In genomic region chr19:55598719-55599467, GRCh38 we compare ENCODE assay signal across 8 cellular contexts. TPM values are rescaled to one million over a fixed set of nuclear protein-coding genes. Genes with fewer than 3 reads are reported as not detected.
DNase-seq lines count a peak whose midpoint lies in the region; ATAC-seq, FAIRE-seq and TF ChIP-seq lines count a peak whose summit lies in the region.

No MANE protein-coding gene starts in this region.

- H3K79me1 ChIP-seq in H1 (ENCODE audit: low read depth, low read length), result peaks cover 3% of the 10 kb centered on the region

- H3K9me3 Mint-ChIP-seq in CD8-positive, alpha-beta memory T cell, result no peaks in the 10 kb centered on the region

- peak overlapping the region; percentile 63; the same call in 1 of the 2 replicates for H2BK12ac ChIP-seq in H1 (ENCODE audit: low read depth, low read length)

- peaks cover 0 to 2% of the 10 kb centered on the region in 2 experiments for H4K20me1 ChIP-seq in H1 (replicated peaks in 1 of 2; ENCODE audit: control insufficient read depth in 1 of 2, insufficient read depth in 2 of 2, low read length in 2 of 2)

- no peak overlapping the region for H3K23ac ChIP-seq in H1 (ENCODE audit: insufficient read length)

- H2BK20ac ChIP-seq in H1 (ENCODE audit: low read length), result 0 out of 2 replicates have a peak overlapping the region, but pooled peaks have one; percentile 48

- peak overlapping the region; percentile 65 for H3K56ac ChIP-seq in H1 (replicated peaks; ENCODE audit: insufficient read length, low read depth, low read length)

- H3K4ac ChIP-seq in H1 (replicated peaks; ENCODE audit: insufficient read length, low read depth, low read length), result no peak overlapping the region

- H4K8ac ChIP-seq in H1 (ENCODE audit: extremely low read depth, insufficient read depth, low read length), result peak overlapping the region; percentile 90; the same call in 1 of the 2 replicates

- peak; percentile 2 to 71; a peak in 1 of 3 replicates for TF ChIP-seq POLR2A in H1 (IDR thresholded peaks at IDR 0.05; ENCODE audit: control extremely low read depth in 1 of 2, low read depth in 2 of 2, low read length in 2 of 2)

- peaks cover 10% of the 10 kb centered on the region; the same call in 1 of the 2 replicates for H3K23me2 ChIP-seq in H1 (ENCODE audit: low read depth, low read length)

- FAIRE-seq in H1 (lab: Jason Lieb, UNC), result peak; percentile 93

- no peak overlapping the region for H2AFZ ChIP-seq in H1 (ENCODE audit: low read length)

- H3K4me3 Mint-ChIP-seq in CD8-positive, alpha-beta memory T cell, result peak overlapping the region; percentile 95 to 100 (median 98)

- H3K9ac ChIP-seq in H1 (replicated peaks in 1 of 4; ENCODE audit: extremely low read depth in 1 of 4, low read depth in 3 of 4, low read length in 3 of 4), result peak overlapping the region; percentile 57 to 100 (median 84)

- peaks cover 0 to 1% of the 10 kb centered on the region in 2 donors for H3K27me3 Mint-ChIP-seq in CD8-positive, alpha-beta memory T cell

- no peak overlapping the region; the same call in 1 of the 2 replicates for H3K18ac ChIP-seq in H1 (ENCODE audit: extremely low read depth, low read length)

- H2BK120ac ChIP-seq in H1 (replicated peaks; ENCODE audit: low read depth, low read length), result no peak overlapping the region

- H4K91ac ChIP-seq in H1 (replicated peaks; ENCODE audit: insufficient read length, low read length), result peak overlapping the region; percentile 63

- peak overlapping the region; percentile 99 for H3K4me3 ChIP-seq in CD8-positive, alpha-beta memory T cell (ENCODE audit: low read length)
- peak overlapping the region; percentile 78 to 95 (median 86) for H3K4me3 ChIP-seq in H1 (ENCODE audit: extremely low read depth in 1 of 4, insufficient read depth in 2 of 4, low read depth in 3 of 4, low read length in 4 of 4)
- peak overlapping the region; percentile 61 for H3K4me3 ChIP-seq in mesodermal cell (ENCODE audit: extremely low read depth, insufficient read depth, low read length, poor library complexity, severe bottlenecking)

- peaks cover 0 to 3% of the 10 kb centered on the region in 2 experiments; a peak in 2 of 4 replicates for H3K79me2 ChIP-seq in H1 (ENCODE audit: control insufficient read depth in 1 of 2, insufficient read depth in 2 of 2, low read length in 2 of 2)

- peak overlapping the region; percentile 91 to 100 (median 98) for H3K27ac Mint-ChIP-seq in CD8-positive, alpha-beta memory T cell

- peak overlapping the region; percentile 72 to 95 for H3K4me2 ChIP-seq in H1 (ENCODE audit: insufficient read depth in 1 of 2, low read depth in 2 of 2, low read length in 2 of 2)

- no peak for TF ChIP-seq CTCF in H1 (IDR thresholded peaks at IDR 0.05; ENCODE audit: control extremely low read depth in 1 of 3, insufficient read depth in 1 of 3, low read depth in 1 of 3, low read length in 3 of 3)

- H2BK5ac ChIP-seq in H1 (ENCODE audit: low read depth, low read length), result peak overlapping the region; percentile 66; the same call in 1 of the 2 replicates

- H3K36me3 Mint-ChIP-seq in CD8-positive, alpha-beta memory T cell, result peaks cover 11 to 45% (median 13%) of the 10 kb centered on the region in 3 donors

- peak overlapping the region; percentile 91 for H3K27ac ChIP-seq in CD8-positive, alpha-beta memory T cell (ENCODE audit: low read depth, low read length)
- H3K27ac ChIP-seq in H1 (ENCODE audit: low read depth, low read length), result peak overlapping the region; percentile 100
- H3K27ac ChIP-seq in mesodermal cell (ENCODE audit: low read depth, low read length, severe bottlenecking), result peak overlapping the region; percentile 97

- CTCF ChIA-PET in CD8-positive, alpha-beta memory T cell (lab: Charles Lee), result interaction anchor here (0.6 to 3.9 kb wide), 8 partner anchors 9 to 122 kb away, joined by 3 to 15 read pairs (median 4); partner anchors contain the start of gene ZNF784
- CTCF ChIA-PET in H1 (lab: Charles Lee; ENCODE audit: partially characterized antibody), result interaction anchor here (0.6 to 2.7 kb wide), 6 partner anchors 11 to 154 kb away, joined by 3 to 12 read pairs (median 3); no protein-coding TSS in a partner anchor

- 0 out of 2 replicates have a peak overlapping the region, but pooled peaks have one; percentile 88 for H2BK15ac ChIP-seq in H1 (ENCODE audit: low read length)

- H4K5ac ChIP-seq in H1 (ENCODE audit: insufficient read length, low read depth, low read length), result peak overlapping the region; percentile 63

- no peak for TF ChIP-seq RAD21 in H1 (IDR thresholded peaks at IDR 0.05 in 1 of 2, conservative IDR thresholded peaks at IDR 0.05 in 1 of 2; ENCODE audit: low read depth in 2 of 2, low read length in 2 of 2)

- no peak overlapping the region for H3K14ac ChIP-seq in H1 (ENCODE audit: insufficient read length)

- peak; percentile 85 to 96 (median 93) for DNase-seq in CD8-positive, alpha-beta memory T cell
- DNase-seq in HT-29 (ENCODE audit: low spot score), result peak; percentile 100
- DNase-seq in NK-92 treated with Interleukin-12 subunit alpha and Interleukin-12 subunit beta, amount 100 ng/mL, for 24 hours (lab: John Stamatoyannopoulos, UW), result peak; percentile 92
- DNase-seq in activated CD8-positive, alpha-beta memory T cell treated with anti-CD3 and anti-CD28 coated beads for 48 hours (ENCODE audit: low read depth in 2 of 3, low spot score in 2 of 3), result peak; percentile 88 to 96 (median 93)
- peak; percentile 96 to 99 for DNase-seq in H1 (ENCODE audit: low read depth in 1 of 2, low spot score in 2 of 2)
- peak; percentile 89 for DNase-seq in stimulated activated CD8-positive, alpha-beta memory T cell treated with anti-CD3 and anti-CD28 coated beads, Interleukin-15, amount 100 ng/mL, for 24 hours (ENCODE audit: low read depth)

- H3K9me3 ChIP-seq in CD8-positive, alpha-beta memory T cell (ENCODE audit: low read length), result no peaks in the 10 kb centered on the region
- H3K9me3 ChIP-seq in H1 (ENCODE audit: insufficient read depth in 2 of 2, low read depth in 1 of 2, low read length in 1 of 2) (no peaks in the 10 kb centered on the region), mesodermal cell (ENCODE audit: control insufficient read depth, low read length) (no peaks in the 10 kb centered on the region)

- peaks cover 16% of the 10 kb centered on the region for H3K4me1 ChIP-seq in CD8-positive, alpha-beta memory T cell (ENCODE audit: insufficient read depth, low read length)
- H3K4me1 ChIP-seq in H1 (replicated peaks in 1 of 4; ENCODE audit: control insufficient read depth in 3 of 4, insufficient read depth in 4 of 4, low read length in 3 of 4) (peaks cover 0 to 14% (median 6%) of the 10 kb centered on the region in 4 experiments; a peak in 5 of 7 replicates), mesodermal cell (ENCODE audit: control insufficient read depth, insufficient read depth, low read length, poor library complexity, severe bottlenecking) (peaks cover 9% of the 10 kb centered on the region)

- TF ChIP-seq EP300 in H1 (IDR thresholded peaks at IDR 0.05; ENCODE audit: borderline replicate concordance in 1 of 2, low read depth in 2 of 2, low read length in 2 of 2), result no peak

- ATAC-seq in GM19468 (IDR thresholded peaks at IDR 0.05; ENCODE audit: extremely low read depth, unreplicated experiment), result peak; percentile 33

- WGBS in H1 (ENCODE audit: extremely low coverage in 1 of 2, insufficient coverage in 1 of 2, insufficient read length in 1 of 2, insufficient replicate concordance in 2 of 2, low coverage in 1 of 2, low lambda C conversion rate in 2 of 2, missing lambda C conversion rate in 1 of 2), 2 experiments, result 18% methylated on average over 8 of the region's 26 CpGs; no CpG with 5 or more reads in 1 of the 2 experiments
- 0 to 9% methylated on average over 17 to 22 of the region's 26 CpGs for WGBS in mesodermal cell (ENCODE audit: insufficient coverage in 2 of 2), 2 experiments

- POLR2A ChIA-PET in CD8-positive, alpha-beta memory T cell (lab: Charles Lee), result interaction anchor here (0.6 to 2.5 kb wide), 21 partner anchors 12 to 1430 kb away, joined by 3 to 34 read pairs (median 4); partner anchors contain the start of genes ISOC2, KMT5C, LENG8 and PPP6R1
- POLR2A ChIA-PET in H1 (lab: Charles Lee; ENCODE audit: partially characterized antibody), result interaction anchor here (0.6 to 3.7 kb wide), 41 partner anchors 11 to 452 kb away, joined by 3 to 42 read pairs (median 4); partner anchors contain the start of genes HSPBP1, NAT14, TMEM238 and U2AF2

- H2AK5ac ChIP-seq in H1 (ENCODE audit: low read depth, low read length), result 0 out of 2 replicates have a peak overlapping the region, but pooled peaks have one; percentile 16

- peaks cover 17 to 26% (median 24%) of the 10 kb centered on the region in 3 donors for H3K4me1 Mint-ChIP-seq in CD8-positive, alpha-beta memory T cell

- no peaks in the 10 kb centered on the region for H3K27me3 ChIP-seq in CD8-positive, alpha-beta memory T cell (ENCODE audit: insufficient read depth, low read length, poor library complexity, severe bottlenecking)
- 0 out of 7 replicates have a peak, but pooled peaks cover 0 to 1% (median 0%) of the 10 kb centered on the region in 4 experiments for H3K27me3 ChIP-seq in H1 (replicated peaks in 1 of 4; ENCODE audit: control insufficient read depth in 3 of 4, extremely low read depth in 1 of 4, insufficient read depth in 3 of 4, low read length in 3 of 4)

- peaks cover 12% of the 10 kb centered on the region for H3K36me3 ChIP-seq in CD8-positive, alpha-beta memory T cell (ENCODE audit: insufficient read depth, low read length)
- peaks cover 0 to 10% (median 8%) of the 10 kb centered on the region in 4 experiments; a peak in 3 of 8 replicates for H3K36me3 ChIP-seq in H1 (ENCODE audit: control insufficient read depth in 2 of 4, insufficient read depth in 4 of 4, low read length in 3 of 4)
- peaks cover 35% of the 10 kb centered on the region for H3K36me3 ChIP-seq in mesodermal cell (ENCODE audit: control insufficient read depth, insufficient read depth, low read length)

RNA-seq across cellular contexts. Expression of gene FIZ1, which starts 0.4 kb away (rescaled TPM):
- 10 to 100 TPM; 23.9 to 25.8 TPM for total RNA-seq in CD8-positive, alpha-beta memory T cell
- polyA plus RNA-seq in CD8-positive, alpha-beta memory T cell, result 4.6 TPM
- 15.9 and 19.2 TPM in 2 replicates for total RNA-seq in HT-29 (2014; rRNA removed; shearing (Covaris generic))
- 17.6 and 18.5 TPM in 2 replicates for total RNA-seq in H1 (2021; fragmentation: NEBNext Ultra II Directional; extraction: Animal tissue kit (Norgen Biotek cat#: 25700))
- 9.1 and 13.0 TPM in 2 replicates for polyA plus RNA-seq in H1 (2011; rRNA removed)
- 9.1 TPM for polyA plus RNA-seq in H1 (2011; cell fraction: cytosol; rRNA removed)
- 14.5 TPM for polyA plus RNA-seq in H1 (2011; cell fraction: nucleus; rRNA removed)
- 12.0 to 16.3 TPM (median 15.0 TPM) in 4 replicates for polyA plus RNA-seq in H1 (2012, experiment 1 of 2)
- polyA plus RNA-seq in H1 (2012, experiment 2 of 2), result 12.9 TPM
- 11.5 TPM for polyA plus RNA-seq in H1 (2013, experiment 1 of 2)
- polyA plus RNA-seq in H1 (2013, experiment 2 of 2), result 11.4 TPM
- 4.7 and 6.3 TPM in 2 replicates for polyA minus RNA-seq in H1 (2011; rRNA and poly(A)+ RNA removed)
- polyA minus RNA-seq in H1 (2011; cell fraction: cytosol; rRNA and poly(A)+ RNA removed), result 7.6 TPM
- 6.5 TPM for polyA minus RNA-seq in H1 (2011; cell fraction: nucleus; rRNA and poly(A)+ RNA removed)
- polyA plus RNA-seq in mesodermal cell (2013, experiment 1 of 2), result 13.6 TPM
- polyA plus RNA-seq in mesodermal cell (2013, experiment 2 of 2), result 11.9 TPM

RNA-seq across cellular contexts. Expression of gene ZNF524, which starts 1.2 kb away (rescaled TPM):
- 10 to 100 TPM; 13.9 to 15.8 TPM for total RNA-seq in CD8-positive, alpha-beta memory T cell
- 35.9 TPM for polyA plus RNA-seq in CD8-positive, alpha-beta memory T cell
- 69.6 and 81.2 TPM in 2 replicates for total RNA-seq in HT-29 (2014; rRNA removed; shearing (Covaris generic))
- 4.7 and 5.4 TPM in 2 replicates for total RNA-seq in H1 (2021; fragmentation: NEBNext Ultra II Directional; extraction: Animal tissue kit (Norgen Biotek cat#: 25700))
- polyA plus RNA-seq in H1 (2011; rRNA removed), result 4.4 and 7.0 TPM in 2 replicates
- polyA plus RNA-seq in H1 (2011; cell fraction: cytosol; rRNA removed), result 3.9 TPM
- 7.3 TPM for polyA plus RNA-seq in H1 (2011; cell fraction: nucleus; rRNA removed)
- polyA plus RNA-seq in H1 (2012, experiment 1 of 2), result 1.3 to 4.2 TPM (median 3.6 TPM) in 4 replicates
- polyA plus RNA-seq in H1 (2012, experiment 2 of 2), result 2.7 TPM
- polyA plus RNA-seq in H1 (2013, experiment 1 of 2), result 2.8 TPM
- polyA plus RNA-seq in H1 (2013, experiment 2 of 2), result 3.4 TPM
- 0.73 and 0.79 TPM in 2 replicates for polyA minus RNA-seq in H1 (2011; rRNA and poly(A)+ RNA removed)
- polyA minus RNA-seq in H1 (2011; cell fraction: cytosol; rRNA and poly(A)+ RNA removed), result 4.3 TPM
- 6.0 TPM for polyA minus RNA-seq in H1 (2011; cell fraction: nucleus; rRNA and poly(A)+ RNA removed)
- polyA plus RNA-seq in mesodermal cell (2013, experiment 1 of 2), result 7.8 TPM
- 5.7 TPM for polyA plus RNA-seq in mesodermal cell (2013, experiment 2 of 2)

RNA-seq across cellular contexts. Expression of gene ZNF865, which starts 6.6 kb away (rescaled TPM):
- 10 to 100 TPM; 12.7 to 15.3 TPM for total RNA-seq in CD8-positive, alpha-beta memory T cell
- 0.21 TPM for polyA plus RNA-seq in CD8-positive, alpha-beta memory T cell
- total RNA-seq in HT-29 (2014; rRNA removed; shearing (Covaris generic)), result 9.1 and 9.6 TPM in 2 replicates
- 13.6 and 14.6 TPM in 2 replicates for total RNA-seq in H1 (2021; fragmentation: NEBNext Ultra II Directional; extraction: Animal tissue kit (Norgen Biotek cat#: 25700))
- 3.5 and 5.9 TPM in 2 replicates for polyA plus RNA-seq in H1 (2011; rRNA removed)
- polyA plus RNA-seq in H1 (2011; cell fraction: cytosol; rRNA removed), result 3.2 TPM
- polyA plus RNA-seq in H1 (2011; cell fraction: nucleus; rRNA removed), result 5.2 TPM
- 4.2 to 8.5 TPM (median 7.3 TPM) in 4 replicates for polyA plus RNA-seq in H1 (2012, experiment 1 of 2)
- polyA plus RNA-seq in H1 (2012, experiment 2 of 2), result 3.5 TPM
- polyA plus RNA-seq in H1 (2013, experiment 1 of 2), result 8.2 TPM
- polyA plus RNA-seq in H1 (2013, experiment 2 of 2), result 8.3 TPM
- polyA minus RNA-seq in H1 (2011; rRNA and poly(A)+ RNA removed), result 0.49 and 1.1 TPM in 2 replicates
- 6.8 TPM for polyA minus RNA-seq in H1 (2011; cell fraction: cytosol; rRNA and poly(A)+ RNA removed)
- polyA minus RNA-seq in H1 (2011; cell fraction: nucleus; rRNA and poly(A)+ RNA removed), result 5.9 TPM
- polyA plus RNA-seq in mesodermal cell (2013, experiment 1 of 2), result 10.3 TPM
- 8.9 TPM for polyA plus RNA-seq in mesodermal cell (2013, experiment 2 of 2)

RNA-seq across cellular contexts. Expression of gene ZNF579, which starts 18.2 kb away (rescaled TPM):
- total RNA-seq in CD8-positive, alpha-beta memory T cell, result 1 to 10 TPM; 6.0 to 6.6 TPM
- 0.35 TPM for polyA plus RNA-seq in CD8-positive, alpha-beta memory T cell
- total RNA-seq in HT-29 (2014; rRNA removed; shearing (Covaris generic)), result 17.0 and 23.1 TPM in 2 replicates
- total RNA-seq in H1 (2021; fragmentation: NEBNext Ultra II Directional; extraction: Animal tissue kit (Norgen Biotek cat#: 25700)), result 18.9 and 19.0 TPM in 2 replicates
- 10.0 and 16.4 TPM in 2 replicates for polyA plus RNA-seq in H1 (2011; rRNA removed)
- 10.7 TPM for polyA plus RNA-seq in H1 (2011; cell fraction: cytosol; rRNA removed)
- polyA plus RNA-seq in H1 (2011; cell fraction: nucleus; rRNA removed), result 17.3 TPM
- polyA plus RNA-seq in H1 (2012, experiment 1 of 2), result 9.1 to 16.9 TPM (median 15.6 TPM) in 4 replicates
- polyA plus RNA-seq in H1 (2012, experiment 2 of 2), result 7.5 TPM
- 22.8 TPM for polyA plus RNA-seq in H1 (2013, experiment 1 of 2)
- polyA plus RNA-seq in H1 (2013, experiment 2 of 2), result 19.2 TPM
- 2.1 and 4.3 TPM in 2 replicates for polyA minus RNA-seq in H1 (2011; rRNA and poly(A)+ RNA removed)
- 9.6 TPM for polyA minus RNA-seq in H1 (2011; cell fraction: cytosol; rRNA and poly(A)+ RNA removed)
- 14.9 TPM for polyA minus RNA-seq in H1 (2011; cell fraction: nucleus; rRNA and poly(A)+ RNA removed)
- polyA plus RNA-seq in mesodermal cell (2013, experiment 1 of 2), result 20.6 TPM
- polyA plus RNA-seq in mesodermal cell (2013, experiment 2 of 2), result 16.8 TPM

RNA-seq across cellular contexts. Expression of gene ZNF784, which starts 25.5 kb away (rescaled TPM):
- 1 to 10 TPM; 2.6 to 2.9 TPM for total RNA-seq in CD8-positive, alpha-beta memory T cell
- polyA plus RNA-seq in CD8-positive, alpha-beta memory T cell, result 1.0 TPM
- total RNA-seq in HT-29 (2014; rRNA removed; shearing (Covaris generic)), result 17.5 and 19.9 TPM in 2 replicates
- total RNA-seq in H1 (2021; fragmentation: NEBNext Ultra II Directional; extraction: Animal tissue kit (Norgen Biotek cat#: 25700)), result 8.0 and 8.6 TPM in 2 replicates
- 6.5 and 9.8 TPM in 2 replicates for polyA plus RNA-seq in H1 (2011; rRNA removed)
- 7.1 TPM for polyA plus RNA-seq in H1 (2011; cell fraction: cytosol; rRNA removed)
- polyA plus RNA-seq in H1 (2011; cell fraction: nucleus; rRNA removed), result 25.5 TPM
- polyA plus RNA-seq in H1 (2012, experiment 1 of 2), result 7.0 to 11.1 TPM (median 10.1 TPM) in 4 replicates
- polyA plus RNA-seq in H1 (2012, experiment 2 of 2), result 8.3 TPM
- 3.9 TPM for polyA plus RNA-seq in H1 (2013, experiment 1 of 2)
- polyA plus RNA-seq in H1 (2013, experiment 2 of 2), result 3.9 TPM
- polyA minus RNA-seq in H1 (2011; rRNA and poly(A)+ RNA removed), result 5.2 and 8.4 TPM in 2 replicates
- polyA minus RNA-seq in H1 (2011; cell fraction: cytosol; rRNA and poly(A)+ RNA removed), result 5.8 TPM
- 8.9 TPM for polyA minus RNA-seq in H1 (2011; cell fraction: nucleus; rRNA and poly(A)+ RNA removed)
- polyA plus RNA-seq in mesodermal cell (2013, experiment 1 of 2), result 7.0 TPM
- 5.4 TPM for polyA plus RNA-seq in mesodermal cell (2013, experiment 2 of 2)

Comparison
In these comparisons a context has a peak if more than half of its experiments do, and no peak if none do; other contexts are left out.
1. Peak in every context shown above with its lines: DNase-seq, ATAC-seq, H3K4me3 ChIP-seq and H3K27ac ChIP-seq.